1 cellular context compared by ENCODE assay signal in genomic region chr13:99498304-99499161, GRCh38.
TF ChIP-seq lines count a peak whose summit lies in the region.

No MANE protein-coding gene starts in this region.

TF ChIP-seq in HepG2, 621 proteins besides CTCF, POLR2A, EP300 and RAD21 (continued from another document and continues in another):
- TF ChIP-seq ZNF503 (CRISPR knock-in tag; IDR thresholded peaks at IDR 0.05) (no peak), ZBTB44 (CRISPR knock-in tag; IDR thresholded peaks at IDR 0.05) (no peak), ZNF180 (CRISPR knock-in tag; IDR thresholded peaks at IDR 0.05; ENCODE audit: borderline replicate concordance, low read depth) (no peak), SNAPC5 (CRISPR knock-in tag; IDR thresholded peaks at IDR 0.05; ENCODE audit: borderline replicate concordance) (0 out of 2 replicates have a peak, but pooled peaks have one; percentile 2), RERE (CRISPR knock-in tag; IDR thresholded peaks at IDR 0.05; ENCODE audit: low read depth) (no peak), ZNF709 (CRISPR knock-in tag; IDR thresholded peaks at IDR 0.05) (no peak), ZNF513 (CRISPR knock-in tag; conservative IDR thresholded peaks at IDR 0.05) (no peak), HNRNPK (IDR thresholded peaks at IDR 0.05; ENCODE audit: low read depth, low read length, poor library complexity, severe bottlenecking) (no peak), ARNT2 (CRISPR knock-in tag; IDR thresholded peaks at IDR 0.05; ENCODE audit: low read depth) (peak; percentile 75), CENPBD1 (CRISPR knock-in tag; IDR thresholded peaks at IDR 0.05; ENCODE audit: borderline replicate concordance, low read depth) (no peak), ZNF10 (CRISPR knock-in tag; IDR thresholded peaks at IDR 0.05; ENCODE audit: borderline replicate concordance, low read depth) (no peak), ZNF138 (CRISPR knock-in tag; IDR thresholded peaks at IDR 0.05; ENCODE audit: low read depth) (0 out of 2 replicates have a peak, but pooled peaks have one; percentile 38), PBX3 (CRISPR knock-in tag; IDR thresholded peaks at IDR 0.05; ENCODE audit: borderline replicate concordance) (no peak), GMEB2 (CRISPR knock-in tag; IDR thresholded peaks at IDR 0.05; ENCODE audit: low read depth) (0 out of 2 replicates have a peak, but pooled peaks have one; percentile 25), TFDP2 (CRISPR knock-in tag; IDR thresholded peaks at IDR 0.05) (peak; percentile 50; the same call in 1 of the 2 replicates), KLF6 (CRISPR knock-in tag; IDR thresholded peaks at IDR 0.05) (peak; percentile 64; the same call in 1 of the 2 replicates), LRRFIP1 (CRISPR knock-in tag; conservative IDR thresholded peaks at IDR 0.05) (no peak), DRAP1 (CRISPR knock-in tag; IDR thresholded peaks at IDR 0.05) (peak; percentile 69), RARG (CRISPR knock-in tag; IDR thresholded peaks at IDR 0.05; ENCODE audit: low read depth) (peak; percentile 66; the same call in 1 of the 2 replicates), PCBP1 (IDR thresholded peaks at IDR 0.05; ENCODE audit: borderline replicate concordance, low read depth, low read length) (no peak), SPEN (CRISPR knock-in tag; IDR thresholded peaks at IDR 0.05; ENCODE audit: low read depth) (no peak), PAF1 (CRISPR knock-in tag; IDR thresholded peaks at IDR 0.05) (no peak), NRL (CRISPR knock-in tag; IDR thresholded peaks at IDR 0.05; ENCODE audit: borderline replicate concordance) (0 out of 2 replicates have a peak, but pooled peaks have one; percentile 26), ZBTB26 (CRISPR knock-in tag; IDR thresholded peaks at IDR 0.05; ENCODE audit: borderline replicate concordance) (peak; percentile 68), ZNF543 (CRISPR knock-in tag; IDR thresholded peaks at IDR 0.05) (peak; percentile 72; the same call in 1 of the 2 replicates), WIZ (CRISPR knock-in tag; IDR thresholded peaks at IDR 0.05) (no peak), ZNF790 (CRISPR knock-in tag; IDR thresholded peaks at IDR 0.05; ENCODE audit: borderline replicate concordance) (no peak), ZNF792 (CRISPR knock-in tag; IDR thresholded peaks at IDR 0.05) (peak; percentile 42; the same call in 1 of the 2 replicates), ONECUT2 (CRISPR knock-in tag; IDR thresholded peaks at IDR 0.05) (no peak), RFXANK (CRISPR knock-in tag; IDR thresholded peaks at IDR 0.05) (0 out of 2 replicates have a peak, but pooled peaks have one; percentile 42), SMYD3 (CRISPR knock-in tag; IDR thresholded peaks at IDR 0.05) (peak; percentile 95), TSC22D2 (CRISPR knock-in tag; IDR thresholded peaks at IDR 0.05; ENCODE audit: borderline replicate concordance) (0 out of 2 replicates have a peak, but pooled peaks have one; percentile 51), TFDP1 (CRISPR knock-in tag; IDR thresholded peaks at IDR 0.05; ENCODE audit: borderline replicate concordance) (no peak), JUNB (CRISPR knock-in tag; IDR thresholded peaks at IDR 0.05; ENCODE audit: borderline replicate concordance) (no peak), JUN (CRISPR knock-in tag; IDR thresholded peaks at IDR 0.05) (peak; percentile 36), PHF8 (CRISPR knock-in tag; IDR thresholded peaks at IDR 0.05) (peak; percentile 73), KLF9 (CRISPR knock-in tag; IDR thresholded peaks at IDR 0.05; ENCODE audit: low read depth) (peak; percentile 60; the same call in 1 of the 2 replicates)
